Comparison of ENCODE assay signal across 1 cellular context in the genomic region with DNA sequence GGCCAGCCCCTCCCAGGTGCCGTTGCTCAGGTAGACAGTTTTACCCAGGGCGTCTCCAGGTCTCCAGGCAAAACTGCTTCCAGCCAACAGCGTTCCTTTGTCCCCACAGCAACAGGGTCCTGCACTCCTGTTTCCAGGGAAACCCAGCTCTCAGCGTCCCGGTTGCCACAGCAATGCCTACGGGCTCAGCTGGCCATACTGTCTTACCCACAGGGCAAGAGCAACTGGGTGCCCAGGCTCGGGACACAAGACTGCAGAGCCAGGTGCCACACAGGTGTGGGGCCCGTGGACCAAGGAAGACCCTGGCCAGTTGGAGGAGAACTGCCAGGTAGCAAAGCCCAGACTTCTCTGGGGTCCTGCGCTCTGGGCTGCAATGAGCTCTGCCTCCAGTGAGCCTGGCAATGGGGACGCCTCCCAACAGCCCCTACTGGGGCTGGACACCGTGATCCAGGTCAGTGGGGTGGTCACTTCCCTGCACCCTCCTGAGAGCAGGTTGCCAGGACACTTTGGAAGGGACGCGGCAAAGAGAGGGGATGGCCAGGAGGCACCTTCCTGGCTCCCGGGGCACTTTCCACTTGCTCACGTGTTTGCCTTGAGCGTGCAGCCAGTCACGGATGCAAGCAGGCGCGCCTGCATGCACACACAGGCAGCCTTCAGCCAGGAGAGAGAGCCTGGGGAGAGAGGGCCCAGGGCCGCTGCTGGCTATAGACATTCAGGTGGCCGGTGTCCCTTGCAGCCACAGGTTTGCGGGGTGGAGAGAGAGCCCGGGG.
TF ChIP-seq lines count a peak whose summit lies in the region.

A gene (plus strand): TSS at position 196 of the 770 bp plus-strand sequence. CDS start 178 bp downstream, at position 374.

TF ChIP-seq in IMR-90, 13 proteins besides CTCF, POLR2A, EP300 and RAD21:
- TF ChIP-seq FOS (IDR thresholded peaks at IDR 0.05; ENCODE audit: low read depth, low read length): no peak
- no peak for TF ChIP-seq SMC3 (IDR thresholded peaks at IDR 0.05; ENCODE audit: low read depth, low read length)
- TF ChIP-seq, protein P1, sequence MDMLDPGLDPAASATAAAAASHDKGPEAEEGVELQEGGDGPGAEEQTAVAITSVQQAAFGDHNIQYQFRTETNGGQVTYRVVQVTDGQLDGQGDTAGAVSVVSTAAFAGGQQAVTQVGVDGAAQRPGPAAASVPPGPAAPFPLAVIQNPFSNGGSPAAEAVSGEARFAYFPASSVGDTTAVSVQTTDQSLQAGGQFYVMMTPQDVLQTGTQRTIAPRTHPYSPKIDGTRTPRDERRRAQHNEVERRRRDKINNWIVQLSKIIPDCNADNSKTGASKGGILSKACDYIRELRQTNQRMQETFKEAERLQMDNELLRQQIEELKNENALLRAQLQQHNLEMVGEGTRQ (IDR thresholded peaks at IDR 0.05; ENCODE audit: low read depth, low read length): no peak
